In genomic region chr9:116116411-116116810, GRCh38 we compare ENCODE assay signal across 22 cellular contexts. TPM values are rescaled to one million over a fixed set of nuclear protein-coding genes. Genes with fewer than 3 reads are reported as not detected.
DNase-seq lines count a peak whose midpoint lies in the region; ATAC-seq, FAIRE-seq and TF ChIP-seq lines count a peak whose summit lies in the region.
"Had no signal": no experiment of that assay in that cellular context is flagged by ENCODE, and none has a peak within 500 bp of the region (broad histone marks: within the 10 kb centered on the region; RNA-seq: fewer than 3 reads in every experiment).

No MANE protein-coding gene starts in this region.

- no peak overlapping the region for H3K27ac Mint-ChIP-seq in HFFc6
- H3K27ac Mint-ChIP-seq: CD4-positive, CD25-positive, alpha-beta regulatory T cell; T-cell; T-helper 2 cell treated with Interferon-gamma antibody and Interleukin-4, amounts not matched to agents 5 μg/mL and 100 μg/mL, for 36 hours had no signal

- H3K4me3 Mint-ChIP-seq in HFFc6: peak overlapping the region; percentile 50; the same call in 1 of the 2 replicates
- H3K4me3 Mint-ChIP-seq: CD4-positive, CD25-positive, alpha-beta regulatory T cell; H9; T-cell; T-helper 2 cell treated with Interferon-gamma antibody and Interleukin-4, amounts not matched to agents 5 μg/mL and 100 μg/mL, for 36 hours had no signal

- peaks cover 28% of the 10 kb centered on the region for H3K4me1 Mint-ChIP-seq in HFFc6 (ENCODE audit: low read depth)
- H3K4me1 Mint-ChIP-seq: CD4-positive, CD25-positive, alpha-beta regulatory T cell; T-cell had no signal

- no peak overlapping the region for H3K9ac ChIP-seq in K562 (ENCODE audit: insufficient read depth in 1 of 2, low read depth in 2 of 2, low read length in 2 of 2)

- H3K27me3 ChIP-seq in K562 (ENCODE audit: control insufficient read depth in 2 of 2, insufficient read depth in 2 of 2, low read length in 2 of 2) (no peaks in the 10 kb centered on the region), osteoblast (ENCODE audit: insufficient read depth, low read length) (no peaks in the 10 kb centered on the region)

- in situ Hi-C loops in K562 (cut with MboI): no loop called here

- peaks cover 9% of the 10 kb centered on the region; the same call in 1 of the 2 replicates for H3K36me3 Mint-ChIP-seq in HFFc6 (ENCODE audit: low read depth)
- H3K36me3 Mint-ChIP-seq: CD4-positive, CD25-positive, alpha-beta regulatory T cell; T-cell had no signal

- no peaks in the 10 kb centered on the region for H3K79me2 ChIP-seq in K562 (ENCODE audit: control insufficient read depth, insufficient read depth, low read length)
- no peaks in the 10 kb centered on the region for H3K79me2 ChIP-seq in osteoblast (ENCODE audit: insufficient read depth, low read length)

- H3K9me3 ChIP-seq in K562 (replicated peaks; ENCODE audit: control insufficient read depth, insufficient read depth, low read depth, low read length) (no peaks in the 10 kb centered on the region), osteoblast (ENCODE audit: low read depth, low read length) (no peaks in the 10 kb centered on the region)

- no peak for FAIRE-seq in K562 (lab: Jason Lieb, UNC)
- FAIRE-seq: A204.1 had no signal

- H3K27ac ChIP-seq in K562 (ENCODE audit: extremely low read depth, low read depth, low read length) (no peak overlapping the region), osteoblast (ENCODE audit: low read depth, low read length) (no peak overlapping the region)
- H3K27ac ChIP-seq: RWPE1 had no signal

- TF ChIP-seq EP300 in K562 (IDR thresholded peaks at IDR 0.05; ENCODE audit: low read length): no peak

- no peaks in the 10 kb centered on the region for H3K27me3 Mint-ChIP-seq in HFFc6 (ENCODE audit: insufficient read depth)
- H3K27me3 Mint-ChIP-seq: CD4-positive, CD25-positive, alpha-beta regulatory T cell; T-cell had no signal

- H3K36me3 ChIP-seq in K562 (ENCODE audit: control insufficient read depth, insufficient read depth, low read length) (no peaks in the 10 kb centered on the region), osteoblast (ENCODE audit: insufficient read depth, low read length) (no peaks in the 10 kb centered on the region)

- DNase-seq in NCI-H2171 treated with DMSO at 0.1 percent for 48 hours (lab: John Stamatoyannopoulos, UW) (peak; percentile 37), NCI-H2171 (lab: John Stamatoyannopoulos, UW) (no peak), HFFc6 (no peak), K562 (ENCODE audit: extremely low read depth in 1 of 4, low spot score in 3 of 4) (no peak), osteoblast (ENCODE audit: insufficient read length, low spot score, missing footprints) (no peak), NCI-H1930 (lab: John Stamatoyannopoulos, UW) (no peak)
- DNase-seq: CD4-positive, CD25-positive, alpha-beta regulatory T cell; COR-L47; DMS79; H9; Karpas-422; MV-4-11; NCI-H2029 treated with DMSO at 0.1 percent for 48 hours; NCI-H774; NK-92 treated with Interleukin-12 subunit alpha and Interleukin-12 subunit beta, amount 100 ng/mL, for 24 hours; SHP77 treated with DMSO at 0.1 percent for 48 hours; T-cell had no signal

- TF ChIP-seq CTCF in HFFc6 (IDR thresholded peaks at IDR 0.05) (no peak), K562 (IDR thresholded peaks at IDR 0.05 in 2 of 3, conservative IDR thresholded peaks at IDR 0.05 in 1 of 3; ENCODE audit: insufficient read depth in 2 of 3, low read depth in 1 of 3, low read length in 3 of 3) (no peak), osteoblast (IDR thresholded peaks at IDR 0.05; ENCODE audit: extremely low read depth, low read depth, low read length) (no peak)

- H3K4me1 ChIP-seq in K562 (replicated peaks in 1 of 2; ENCODE audit: control insufficient read depth in 2 of 2, insufficient read depth in 2 of 2, low read length in 2 of 2) (no peaks in the 10 kb centered on the region), osteoblast (ENCODE audit: insufficient read depth, low read length) (peaks cover 10% of the 10 kb centered on the region)

- ATAC-seq in K562 (no peak), HG03460 (IDR thresholded peaks at IDR 0.05; ENCODE audit: unreplicated experiment) (no peak)
- ATAC-seq: SK-N-SH treated with all-trans-retinoic acid at 6 μM for 48 hours, T-cell had no signal

- no TSS peak for BruUV-seq in K562 (replicated peaks; lab: Mats Ljungman, UMichigan)

- no peaks in the 10 kb centered on the region for H3K9me1 ChIP-seq in K562 (ENCODE audit: control insufficient read depth, insufficient read depth, low read length)

- intact Hi-C loops in K562 (cut with micrococcal nuclease): no loop called here

- no peak for TF ChIP-seq RAD21 in K562 (CRISPR knock-in tag; conservative IDR thresholded peaks at IDR 0.05 in 1 of 2, IDR thresholded peaks at IDR 0.05 in 1 of 2)

- H2AFZ ChIP-seq in K562 (ENCODE audit: low read depth, low read length) (no peak overlapping the region), osteoblast (ENCODE audit: low read length) (no peak overlapping the region)

- no peaks in the 10 kb centered on the region for H4K20me1 ChIP-seq in K562 (replicated peaks; ENCODE audit: control insufficient read depth, insufficient read depth, low read length)
- no peaks in the 10 kb centered on the region for H4K20me1 ChIP-seq in osteoblast (ENCODE audit: insufficient read depth, low read length)

- no peaks in the 10 kb centered on the region for H3K9me3 Mint-ChIP-seq in HFFc6

- TF ChIP-seq POLR2A in K562 (conservative IDR thresholded peaks at IDR 0.05): no peak

- POLR2A ChIA-PET in K562 (lab: Yijun Ruan, JAX): no interaction called here

- H3K4me3 ChIP-seq in K562 (no peak overlapping the region), osteoblast (ENCODE audit: insufficient read depth, low read length) (no peak overlapping the region)

- CTCF ChIA-PET in K562 (lab: Yijun Ruan, JAX; ENCODE audit: low intra/inter-chr PET ratio): no interaction called here

- 5% methylated on average over 1 of the region's 1 CpG for WGBS in K562 (ENCODE audit: insufficient coverage, low coverage, missing lambda C conversion rate)

- H3K4me2 ChIP-seq in K562 (ENCODE audit: insufficient read depth, low read length): no peak overlapping the region
- H3K4me2 ChIP-seq in osteoblast (ENCODE audit: insufficient read depth, low read length): peak overlapping the region; percentile 72

TF ChIP-seq in K562, 482 proteins besides CTCF, POLR2A, EP300 and RAD21:
- TF ChIP-seq NCOA4 (IDR thresholded peaks at IDR 0.05; ENCODE audit: partially characterized antibody) (no peak), PKNOX1 (IDR thresholded peaks at IDR 0.05) (peak; percentile 15; the same call in 1 of the 2 replicates)

RNA-seq across cellular contexts. Expression of gene PAPPA, which starts 37.2 kb away (rescaled TPM):
- total RNA-seq in HFFc6 (2021; fragmentation: NEBNext Ultra II Directional; extraction: Animal tissue kit (Norgen Biotek cat#: 25700)): 10 to 100 TPM in 5 of 6 experiments, 1 to 10 TPM in 1; 8.2 to 13.2 (median 12.3) TPM
- total RNA-seq in K562 (2011; cell fraction: chromatin; rRNA removed; ENCODE audit: low replicate concordance): 0.09 and 0.12 TPM in 2 replicates
- under 0.01 TPM in 2 replicates for total RNA-seq in K562 (2011; cell fraction: nucleolus; rRNA removed)
- 0.08 and 0.15 TPM in 2 replicates for total RNA-seq in K562 (2011; cell fraction: nucleoplasm; rRNA removed)
- total RNA-seq in K562 (2014; rRNA removed) (0.09 and 0.12 TPM in 2 replicates), K562 (2014; rRNA removed; fragmentation: Illumina TruSeq; extraction: Trizol) (0.16 and 0.18 TPM in 2 replicates), K562 (2015; rRNA removed; fragmentation: Illumina TruSeq; extraction: Trizol) (0.14 and 0.19 TPM in 2 replicates), K562 (2021) (0.13 and 0.20 TPM in 2 replicates), osteoblast (56.5 and 86.9 TPM in 2 replicates)
- polyA plus RNA-seq in K562 (2011; rRNA removed) (0.05 and 0.06 TPM in 2 replicates), K562 (2014; fragmentation: Illumina TruSeq; extraction: Trizol) (0.12 and 0.16 TPM in 2 replicates), K562 (2014; fragmentation: Nextera tagmentation; extraction: Ambion mirVana) (under 1 TPM; 0.10 to 0.11 TPM), K562 (2014; rRNA removed) (0.11 and 0.23 TPM in 2 replicates)
- polyA plus RNA-seq in K562 (2011; cell fraction: cytosol; rRNA removed): under 0.01 and 0.01 TPM in 2 replicates
- 0.04 and 0.09 TPM in 2 replicates for polyA plus RNA-seq in K562 (2011; cell fraction: nucleus; rRNA removed)
- 0.17 and 0.36 TPM in 2 replicates for polyA plus RNA-seq in K562 (2012)
- 0.03 and 0.07 TPM in 2 replicates for polyA minus RNA-seq in K562 (2011; rRNA and poly(A)+ RNA removed)
- polyA minus RNA-seq in K562 (2011; cell fraction: cytosol; rRNA and poly(A)+ RNA removed): 0.10 TPM in 1 of 2 replicates, not detected in the other
- 0.13 and 0.44 TPM in 2 replicates for polyA minus RNA-seq in K562 (2011; cell fraction: nucleus; rRNA and poly(A)+ RNA removed)

Comparison
In these comparisons a context has a peak if more than half of its experiments do, and no peak if none do; other contexts are left out.
1. RNA of gene PAPPA, which starts 37.2 kb away (total RNA-seq): 56.5 to 86.9 TPM in osteoblast and 8.2 to 13.2 TPM in HFFc6; under 0.01 to 0.20 TPM in K562; every median in the first group is over 4 times any median in the second.